21 cellular contexts compared by ENCODE assay signal in the genomic region with DNA sequence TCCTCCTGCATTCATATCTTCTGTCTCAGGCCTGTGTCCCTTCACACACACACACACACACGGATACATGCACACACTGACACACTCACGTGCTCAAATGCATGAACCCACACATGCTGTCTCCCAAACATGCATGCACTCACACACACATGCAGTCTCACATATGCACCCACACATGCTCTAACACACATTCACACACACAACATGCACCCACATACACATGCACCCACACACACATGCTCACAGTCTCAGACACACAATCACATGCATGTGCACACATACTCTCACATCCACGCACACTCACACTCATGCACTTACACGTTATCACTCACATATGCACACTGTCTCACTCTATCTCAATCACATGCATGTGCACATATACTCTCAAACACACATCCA. TPM values are rescaled to one million over a fixed set of nuclear protein-coding genes. Genes with fewer than 3 reads are reported as not detected.
DNase-seq lines count a peak whose midpoint lies in the region; ATAC-seq and TF ChIP-seq lines count a peak whose summit lies in the region.
"Had no signal": no experiment of that assay in that cellular context is flagged by ENCODE, and none has a peak within 500 bp of the region (broad histone marks: within the 10 kb centered on the region; RNA-seq: fewer than 3 reads in every experiment).

No MANE protein-coding gene starts in this region.

- no peaks in the 10 kb centered on the region for H3K36me3 ChIP-seq in CD4-positive, CD25-positive, alpha-beta regulatory T cell (ENCODE audit: control insufficient read depth, insufficient read depth, low read length)
- no peaks in the 10 kb centered on the region for H3K36me3 ChIP-seq in effector memory CD4-positive, alpha-beta T cell (ENCODE audit: control insufficient read depth, insufficient read depth, low read length)
- H3K36me3 ChIP-seq in tibial nerve: no peaks in the 10 kb centered on the region
- H3K36me3 ChIP-seq: BE2C, pancreas, sigmoid colon, upper lobe of left lung had no signal

- no peak for TF ChIP-seq CTCF in RWPE1 (conservative IDR thresholded peaks at IDR 0.05; ENCODE audit: low read depth)
- no peak for TF ChIP-seq CTCF in tibial nerve (IDR thresholded peaks at IDR 0.05)

- H3K27ac Mint-ChIP-seq in CD4-positive, CD25-positive, alpha-beta regulatory T cell: no peak overlapping the region
- H3K27ac Mint-ChIP-seq: activated CD4-positive, alpha-beta T cell treated with anti-CD3 and anti-CD28 coated beads, Interleukin-2, amount 10 ng/mL, durations not matched to agents 24 days and 14 days; activated naive CD8-positive, alpha-beta T cell treated with anti-CD3 and anti-CD28 coated beads, Interleukin-2, amount 50 U/mL, for 24 hours; activated T-helper 2 cell treated with anti-CD3 and anti-CD28 coated beads, Interferon-gamma antibody, Interleukin-2, Interleukin-4, amounts not matched to agents 10 μg/mL and 5 μg/mL and 100 μg/mL, durations not matched to agents 14 hours and 24 hours and 36 hours; natural killer cell had no signal

- CTCF ChIA-PET in RWPE1 (lab: Yijun Ruan, JAX): no interaction called here

- no peak for ATAC-seq in CD4-positive, CD25-positive, alpha-beta regulatory T cell (ENCODE audit: low read depth in 2 of 2)
- ATAC-seq in GM18907 (IDR thresholded peaks at IDR 0.05; ENCODE audit: unreplicated experiment): peak; percentile 2
- ATAC-seq in HG02885 (IDR thresholded peaks at IDR 0.05; ENCODE audit: poor library complexity, unreplicated experiment): peak; percentile 2

- no peaks in the 10 kb centered on the region for H3K27me3 Mint-ChIP-seq in CD4-positive, CD25-positive, alpha-beta regulatory T cell
- H3K27me3 Mint-ChIP-seq: activated CD4-positive, alpha-beta T cell treated with anti-CD3 and anti-CD28 coated beads, Interleukin-2, amount 10 ng/mL, durations not matched to agents 24 days and 14 days; activated naive CD8-positive, alpha-beta T cell treated with anti-CD3 and anti-CD28 coated beads, Interleukin-2, amount 50 U/mL, for 24 hours had no signal

- no peaks in the 10 kb centered on the region for H3K9me3 ChIP-seq in CD4-positive, CD25-positive, alpha-beta regulatory T cell (ENCODE audit: control insufficient read depth in 2 of 2, low read length in 2 of 2)
- no peaks in the 10 kb centered on the region for H3K9me3 ChIP-seq in effector memory CD4-positive, alpha-beta T cell (ENCODE audit: control insufficient read depth, low read length)
- peaks cover 0 to 4% (median 0%) of the 10 kb centered on the region in 4 donors for H3K9me3 ChIP-seq in tibial nerve
- H3K9me3 ChIP-seq: BE2C, pancreas, sigmoid colon, upper lobe of left lung had no signal

- no peak for DNase-seq in CD4-positive, CD25-positive, alpha-beta regulatory T cell
- DNase-seq in effector memory CD4-positive, alpha-beta T cell: no peak
- DNase-seq in RWPE1 (ENCODE audit: low spot score): no peak
- no peak for DNase-seq in tibial nerve (ENCODE audit: low spot score in 2 of 2)
- no peak for DNase-seq in EL
- no peak for DNase-seq in NCI-H1417 (lab: John Stamatoyannopoulos, UW)
- DNase-seq: BE2C, mesenchymal stem cell, natural killer cell, NCI-H1436 treated with DMSO at 0.1 percent for 48 hours, NCI-H2171, NCI-H526 treated with DMSO at 0.1 percent for 48 hours, pancreas had no signal

- 89 to 93% methylated on average over 4 of the region's 4 CpGs for WGBS in tibial nerve, 2 donors

- H3K4me1 ChIP-seq in CD4-positive, CD25-positive, alpha-beta regulatory T cell (ENCODE audit: control insufficient read depth, insufficient read depth, low read length, poor library complexity, severe bottlenecking): peaks cover 49% of the 10 kb centered on the region
- H3K4me1 ChIP-seq in effector memory CD4-positive, alpha-beta T cell (ENCODE audit: control insufficient read depth, insufficient read depth, low read length, poor library complexity, severe bottlenecking): peaks cover 56% of the 10 kb centered on the region
- peaks cover 0 to 10% (median 2%) of the 10 kb centered on the region in 4 donors for H3K4me1 ChIP-seq in tibial nerve
- H3K4me1 ChIP-seq: BE2C, pancreas, sigmoid colon had no signal

- POLR2A ChIA-PET in RWPE1 (lab: Yijun Ruan, JAX; ENCODE audit: low non-redundant PET): no interaction called here

- peak overlapping the region; percentile 77 for H3K27ac ChIP-seq in CD4-positive, CD25-positive, alpha-beta regulatory T cell (ENCODE audit: insufficient read depth, low read length, poor library complexity, severe bottlenecking)
- H3K27ac ChIP-seq in effector memory CD4-positive, alpha-beta T cell (ENCODE audit: insufficient read depth, low read length, poor library complexity, severe bottlenecking): peak overlapping the region; percentile 68
- H3K27ac ChIP-seq in RWPE1: no peak overlapping the region
- H3K27ac ChIP-seq in tibial nerve: no peak overlapping the region
- H3K27ac ChIP-seq: dorsolateral prefrontal cortex, pancreas, sigmoid colon had no signal

- H3K4me3 Mint-ChIP-seq in CD4-positive, CD25-positive, alpha-beta regulatory T cell: no peak overlapping the region
- H3K4me3 Mint-ChIP-seq: activated CD4-positive, alpha-beta T cell treated with anti-CD3 and anti-CD28 coated beads, Interleukin-2, amount 10 ng/mL, durations not matched to agents 24 days and 14 days; activated naive CD8-positive, alpha-beta T cell treated with anti-CD3 and anti-CD28 coated beads, Interleukin-2, amount 50 U/mL, for 24 hours; natural killer cell had no signal

- H3K4me3 ChIP-seq in CD4-positive, CD25-positive, alpha-beta regulatory T cell (ENCODE audit: low read depth, low read length): peak overlapping the region; percentile 82
- H3K4me3 ChIP-seq in effector memory CD4-positive, alpha-beta T cell (ENCODE audit: insufficient read depth, low read depth, low read length, poor library complexity, severe bottlenecking): no peak overlapping the region
- no peak overlapping the region for H3K4me3 ChIP-seq in tibial nerve
- H3K4me3 ChIP-seq: dorsolateral prefrontal cortex, pancreas, sigmoid colon had no signal

- H3K36me3 Mint-ChIP-seq in CD4-positive, CD25-positive, alpha-beta regulatory T cell: no peaks in the 10 kb centered on the region

- peaks cover 0 to 3% (median 0%) of the 10 kb centered on the region in 7 donors for H3K9me3 Mint-ChIP-seq in CD4-positive, CD25-positive, alpha-beta regulatory T cell
- H3K9me3 Mint-ChIP-seq: natural killer cell had no signal

- no peak for TF ChIP-seq POLR2A in tibial nerve (IDR thresholded peaks at IDR 0.05)

- H3K27me3 ChIP-seq in CD4-positive, CD25-positive, alpha-beta regulatory T cell (ENCODE audit: control insufficient read depth, insufficient read depth, low read length): no peaks in the 10 kb centered on the region
- H3K27me3 ChIP-seq in effector memory CD4-positive, alpha-beta T cell (replicated peaks; ENCODE audit: control insufficient read depth, insufficient read depth, low read length, poor library complexity, severe bottlenecking): no peaks in the 10 kb centered on the region
- H3K27me3 ChIP-seq in tibial nerve: no peaks in the 10 kb centered on the region
- H3K27me3 ChIP-seq: BE2C, dorsolateral prefrontal cortex, pancreas, sigmoid colon, upper lobe of left lung had no signal

- H3K4me1 Mint-ChIP-seq in CD4-positive, CD25-positive, alpha-beta regulatory T cell: peaks cover 13 to 38% (median 23%) of the 10 kb centered on the region in 4 donors
- H3K4me1 Mint-ChIP-seq: natural killer cell had no signal

- no peak for TF ChIP-seq EP300 in tibial nerve (IDR thresholded peaks at IDR 0.05)

RNA-seq across cellular contexts. Expression of gene CD226, which starts 1.9 kb away (rescaled TPM):
- 65.1 TPM for total RNA-seq in CD4-positive, CD25-positive, alpha-beta regulatory T cell
- polyA plus RNA-seq in CD4-positive, CD25-positive, alpha-beta regulatory T cell: 10 to 100 TPM; 14.8 to 26.1 (median 15.5) TPM
- total RNA-seq in tibial nerve: 1 to 10 TPM in 1 of 4 donors, under 1 TPM in 3; 0.39 to 1.1 (median 0.72) TPM

Comparison
In these comparisons a context has a peak if more than half of its experiments do, and no peak if none do; other contexts are left out.
1. ATAC-seq: peak in GM18907 (single experiment) and HG02885 (single experiment); none in CD4-positive, CD25-positive, alpha-beta regulatory T cell (0 of 2).
2. H3K27ac ChIP-seq: peak in CD4-positive, CD25-positive, alpha-beta regulatory T cell (single experiment) and effector memory CD4-positive, alpha-beta T cell (single experiment); none in RWPE1 (single experiment) and tibial nerve (0 of 4).
3. RNA of gene CD226, which starts 1.9 kb away (total RNA-seq): 65.1 TPM in CD4-positive, CD25-positive, alpha-beta regulatory T cell (single experiment); 0.39 to 1.1 TPM in tibial nerve; every median in the first group is over 10 times any median in the second.